ENCODE assay signal across 8 cellular contexts in genomic region chr7:153381275-153382119, GRCh38.
DNase-seq lines count a peak whose midpoint lies in the region; ATAC-seq and TF ChIP-seq lines count a peak whose summit lies in the region.

No MANE protein-coding gene starts in this region.

- H3K9ac ChIP-seq in Loucy (ENCODE audit: low read depth, low read length, poor library complexity, severe bottlenecking), result no peak overlapping the region

- ATAC-seq in GM18909 (IDR thresholded peaks at IDR 0.05; ENCODE audit: poor library complexity, unreplicated experiment) (peak; percentile 68), left colon (peak; percentile 43), aorta (ENCODE audit: low FRiP score) (peak; percentile 80), HG03095 (IDR thresholded peaks at IDR 0.05; ENCODE audit: unreplicated experiment) (no peak)

- H2AFZ ChIP-seq in Loucy (ENCODE audit: low read length), result no peak overlapping the region

- H3K79me2 ChIP-seq in Loucy (ENCODE audit: insufficient read depth, low read length), result no peaks in the 10 kb centered on the region

- H3K4me2 ChIP-seq in Loucy (ENCODE audit: low read depth, low read length, poor library complexity, severe bottlenecking), result no peak overlapping the region

- H3K36me3 ChIP-seq in Loucy (ENCODE audit: insufficient read depth, low read length) (no peaks in the 10 kb centered on the region), aorta (ENCODE audit: control insufficient read depth in 1 of 2, insufficient read depth in 2 of 2, low read length in 1 of 2) (no peaks in the 10 kb centered on the region)

- peak; percentile 89 for TF ChIP-seq CTCF in Loucy (conservative IDR thresholded peaks at IDR 0.05; ENCODE audit: low read length)

- no peak overlapping the region for H3K27ac ChIP-seq in aorta (ENCODE audit: low read depth in 1 of 2, low read length in 2 of 2)

- no peaks in the 10 kb centered on the region for H3K9me2 ChIP-seq in Loucy (replicated peaks; ENCODE audit: low read depth, low read length)

- H3K27me3 ChIP-seq in Loucy (ENCODE audit: insufficient read depth, low read length, poor library complexity, severe bottlenecking) (no peaks in the 10 kb centered on the region), aorta (ENCODE audit: control insufficient read depth in 1 of 2, insufficient read depth in 2 of 2, low read length in 1 of 2) (peaks cover 0 to 2% of the 10 kb centered on the region in 2 donors)

- H3K4me3 ChIP-seq in Loucy (ENCODE audit: low read length, poor library complexity, severe bottlenecking) (no peak overlapping the region), aorta (ENCODE audit: low read length in 2 of 2) (no peak overlapping the region)

- H4K20me1 ChIP-seq in Loucy (ENCODE audit: insufficient read depth, low read length, poor library complexity, severe bottlenecking), result no peaks in the 10 kb centered on the region

- H3K4me1 ChIP-seq in Loucy (ENCODE audit: insufficient read depth, low read length, poor library complexity, severe bottlenecking) (no peaks in the 10 kb centered on the region), aorta (ENCODE audit: control insufficient read depth in 1 of 2, insufficient read depth in 2 of 2, low read length in 2 of 2) (no peaks in the 10 kb centered on the region)

- intact Hi-C loops in left colon (cut with DNase I, micrococcal nuclease), result loop anchor here in 1 of 2 donors (5.0 kb wide), 1 partner anchor 456 kb away; no protein-coding TSS in a partner anchor
- intact Hi-C loops in aorta (cut with DNase I), result no loop called here

- no peaks in the 10 kb centered on the region for H3F3A ChIP-seq in Loucy (ENCODE audit: low read depth)

- DNase-seq in COLO829 (ENCODE audit: low spot score) (peak; percentile 15), astrocyte of the hippocampus (ENCODE audit: low read depth, low spot score) (peak; percentile 35), left colon (peak in 1 of 2 donors; percentile 11), aorta (no peak), NCI-H226 (no peak)

- WGBS in aorta, 2 donors, result 24 to 26% methylated on average over 15 of the region's 15 CpGs

- H3K9me3 ChIP-seq in Loucy (ENCODE audit: insufficient read depth, low read depth, low read length) (no peaks in the 10 kb centered on the region), aorta (ENCODE audit: control insufficient read depth, low read length) (peaks cover 2% of the 10 kb centered on the region)

Comparison
In these comparisons a context has a peak if more than half of its experiments do, and no peak if none do; other contexts are left out.
1. DNase-seq: peak in COLO829 (single experiment) and astrocyte of the hippocampus (single experiment); none in aorta (0 of 2) and NCI-H226 (single experiment).